In genomic region chr16:57901480-57902069, GRCh38 we compare ENCODE assay signal across 1 cellular context.
TF ChIP-seq lines count a peak whose summit lies in the region.

No MANE protein-coding gene starts in this region.

TF ChIP-seq in HepG2, 621 proteins besides CTCF, POLR2A, EP300 and RAD21 (continued from another document):
- TF ChIP-seq, protein P1, sequence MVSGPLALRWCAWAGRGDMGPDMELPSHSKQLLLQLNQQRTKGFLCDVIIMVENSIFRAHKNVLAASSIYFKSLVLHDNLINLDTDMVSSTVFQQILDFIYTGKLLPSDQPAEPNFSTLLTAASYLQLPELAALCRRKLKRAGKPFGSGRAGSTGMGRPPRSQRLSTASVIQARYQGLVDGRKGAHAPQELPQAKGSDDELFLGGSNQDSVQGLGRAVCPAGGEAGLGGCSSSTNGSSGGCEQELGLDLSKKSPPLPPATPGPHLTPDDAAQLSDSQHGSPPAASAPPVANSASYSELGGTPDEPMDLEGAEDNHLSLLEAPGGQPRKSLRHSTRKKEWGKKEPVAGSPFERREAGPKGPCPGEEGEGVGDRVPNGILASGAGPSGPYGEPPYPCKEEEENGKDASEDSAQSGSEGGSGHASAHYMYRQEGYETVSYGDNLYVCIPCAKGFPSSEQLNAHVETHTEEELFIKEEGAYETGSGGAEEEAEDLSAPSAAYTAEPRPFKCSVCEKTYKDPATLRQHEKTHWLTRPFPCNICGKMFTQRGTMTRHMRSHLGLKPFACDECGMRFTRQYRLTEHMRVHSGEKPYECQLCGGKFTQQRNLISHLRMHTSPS (CRISPR knock-in tag; IDR thresholded peaks at IDR 0.05; ENCODE audit: low read depth): peak; percentile 74; the same call in 1 of the 2 replicates
- TF ChIP-seq SAP130 (CRISPR knock-in tag; IDR thresholded peaks at IDR 0.05; ENCODE audit: low read depth) (0 out of 2 replicates have a peak, but pooled peaks have one; percentile 6), NR0B2 (CRISPR knock-in tag; IDR thresholded peaks at IDR 0.05) (no peak), ZNF777 (CRISPR knock-in tag; IDR thresholded peaks at IDR 0.05) (peak; percentile 66; the same call in 1 of the 2 replicates), RXRB (CRISPR knock-in tag; IDR thresholded peaks at IDR 0.05; ENCODE audit: borderline replicate concordance) (0 out of 2 replicates have a peak, but pooled peaks have one; percentile 5), GATAD2A (CRISPR knock-in tag; IDR thresholded peaks at IDR 0.05) (0 out of 2 replicates have a peak, but pooled peaks have one; percentile 13), TRIM24 (CRISPR knock-in tag; IDR thresholded peaks at IDR 0.05) (no peak), PAF1 (CRISPR knock-in tag; IDR thresholded peaks at IDR 0.05) (no peak), CBFB (CRISPR knock-in tag; IDR thresholded peaks at IDR 0.05) (no peak), UBTF (CRISPR knock-in tag; IDR thresholded peaks at IDR 0.05) (0 out of 2 replicates have a peak, but pooled peaks have one; percentile 11), ATF7 (IDR thresholded peaks at IDR 0.05) (no peak), ATF7 (CRISPR knock-in tag; IDR thresholded peaks at IDR 0.05) (no peak), TEAD3 (CRISPR knock-in tag; optimal IDR thresholded peaks at IDR 0.05; ENCODE audit: borderline replicate concordance) (peak; percentile 81), ZNF501 (CRISPR knock-in tag; IDR thresholded peaks at IDR 0.05) (peak; percentile 8; the same call in 1 of the 2 replicates), RARA (CRISPR knock-in tag; IDR thresholded peaks at IDR 0.05) (peak; percentile 15; the same call in 1 of the 2 replicates), ZNF296 (CRISPR knock-in tag; conservative IDR thresholded peaks at IDR 0.05) (no peak), CERS6 (CRISPR knock-in tag; IDR thresholded peaks at IDR 0.05) (0 out of 2 replicates have a peak, but pooled peaks have one; percentile 17), MED1 (CRISPR knock-in tag; IDR thresholded peaks at IDR 0.05) (peak; percentile 26; the same call in 1 of the 2 replicates), HOXA3 (CRISPR knock-in tag; IDR thresholded peaks at IDR 0.05) (peak; percentile 30; the same call in 1 of the 2 replicates), ZFP91 (CRISPR knock-in tag; IDR thresholded peaks at IDR 0.05; ENCODE audit: borderline replicate concordance) (peak; percentile 62; the same call in 1 of the 2 replicates), ZBTB1 (CRISPR knock-in tag; IDR thresholded peaks at IDR 0.05; ENCODE audit: borderline replicate concordance) (no peak), FOXP1 (IDR thresholded peaks at IDR 0.05) (peak; percentile 76), FOXP1 (CRISPR knock-in tag; IDR thresholded peaks at IDR 0.05) (no peak), HNRNPL (IDR thresholded peaks at IDR 0.05; ENCODE audit: low read depth, low read length) (peak; percentile 68; the same call in 1 of the 2 replicates)
- TF ChIP-seq, protein P2, sequence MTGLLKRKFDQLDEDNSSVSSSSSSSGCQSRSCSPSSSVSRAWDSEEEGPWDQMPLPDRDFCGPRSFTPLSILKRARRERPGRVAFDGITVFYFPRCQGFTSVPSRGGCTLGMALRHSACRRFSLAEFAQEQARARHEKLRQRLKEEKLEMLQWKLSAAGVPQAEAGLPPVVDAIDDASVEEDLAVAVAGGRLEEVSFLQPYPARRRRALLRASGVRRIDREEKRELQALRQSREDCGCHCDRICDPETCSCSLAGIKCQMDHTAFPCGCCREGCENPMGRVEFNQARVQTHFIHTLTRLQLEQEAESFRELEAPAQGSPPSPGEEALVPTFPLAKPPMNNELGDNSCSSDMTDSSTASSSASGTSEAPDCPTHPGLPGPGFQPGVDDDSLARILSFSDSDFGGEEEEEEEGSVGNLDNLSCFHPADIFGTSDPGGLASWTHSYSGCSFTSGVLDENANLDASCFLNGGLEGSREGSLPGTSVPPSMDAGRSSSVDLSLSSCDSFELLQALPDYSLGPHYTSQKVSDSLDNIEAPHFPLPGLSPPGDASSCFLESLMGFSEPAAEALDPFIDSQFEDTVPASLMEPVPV (CRISPR knock-in tag; IDR thresholded peaks at IDR 0.05): 0 out of 2 replicates have a peak, but pooled peaks have one; percentile 46
- TF ChIP-seq, protein P3, sequence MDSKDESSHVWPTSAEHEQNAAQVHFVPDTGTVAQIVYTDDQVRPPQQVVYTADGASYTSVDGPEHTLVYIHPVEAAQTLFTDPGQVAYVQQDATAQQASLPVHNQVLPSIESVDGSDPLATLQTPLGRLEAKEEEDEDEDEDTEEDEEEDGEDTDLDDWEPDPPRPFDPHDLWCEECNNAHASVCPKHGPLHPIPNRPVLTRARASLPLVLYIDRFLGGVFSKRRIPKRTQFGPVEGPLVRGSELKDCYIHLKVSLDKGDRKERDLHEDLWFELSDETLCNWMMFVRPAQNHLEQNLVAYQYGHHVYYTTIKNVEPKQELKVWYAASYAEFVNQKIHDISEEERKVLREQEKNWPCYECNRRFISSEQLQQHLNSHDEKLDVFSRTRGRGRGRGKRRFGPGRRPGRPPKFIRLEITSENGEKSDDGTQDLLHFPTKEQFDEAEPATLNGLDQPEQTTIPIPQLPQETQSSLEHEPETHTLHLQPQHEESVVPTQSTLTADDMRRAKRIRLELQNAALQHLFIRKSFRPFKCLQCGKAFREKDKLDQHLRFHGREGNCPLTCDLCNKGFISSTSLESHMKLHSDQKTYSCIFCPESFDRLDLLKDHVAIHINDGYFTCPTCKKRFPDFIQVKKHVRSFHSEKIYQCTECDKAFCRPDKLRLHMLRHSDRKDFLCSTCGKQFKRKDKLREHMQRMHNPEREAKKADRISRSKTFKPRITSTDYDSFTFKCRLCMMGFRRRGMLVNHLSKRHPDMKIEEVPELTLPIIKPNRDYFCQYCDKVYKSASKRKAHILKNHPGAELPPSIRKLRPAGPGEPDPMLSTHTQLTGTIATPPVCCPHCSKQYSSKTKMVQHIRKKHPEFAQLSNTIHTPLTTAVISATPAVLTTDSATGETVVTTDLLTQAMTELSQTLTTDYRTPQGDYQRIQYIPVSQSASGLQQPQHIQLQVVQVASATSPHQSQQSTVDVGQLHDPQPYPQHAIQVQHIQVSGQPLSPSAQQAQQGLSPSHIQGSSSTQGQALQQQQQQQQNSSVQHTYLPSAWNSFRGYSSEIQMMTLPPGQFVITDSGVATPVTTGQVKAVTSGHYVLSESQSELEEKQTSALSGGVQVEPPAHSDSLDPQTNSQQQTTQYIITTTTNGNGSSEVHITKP (CRISPR knock-in tag; IDR thresholded peaks at IDR 0.05; ENCODE audit: low read depth): no peak
- TF ChIP-seq, protein P4, sequence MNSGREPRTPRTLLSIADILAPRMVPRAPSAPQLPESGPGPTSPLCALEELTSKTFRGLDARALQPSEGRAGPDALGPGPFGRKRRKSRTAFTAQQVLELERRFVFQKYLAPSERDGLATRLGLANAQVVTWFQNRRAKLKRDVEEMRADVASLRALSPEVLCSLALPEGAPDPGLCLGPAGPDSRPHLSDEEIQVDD (CRISPR knock-in tag; IDR thresholded peaks at IDR 0.05; ENCODE audit: borderline replicate concordance): 0 out of 2 replicates have a peak, but pooled peaks have one; percentile 49
- TF ChIP-seq, protein P5, sequence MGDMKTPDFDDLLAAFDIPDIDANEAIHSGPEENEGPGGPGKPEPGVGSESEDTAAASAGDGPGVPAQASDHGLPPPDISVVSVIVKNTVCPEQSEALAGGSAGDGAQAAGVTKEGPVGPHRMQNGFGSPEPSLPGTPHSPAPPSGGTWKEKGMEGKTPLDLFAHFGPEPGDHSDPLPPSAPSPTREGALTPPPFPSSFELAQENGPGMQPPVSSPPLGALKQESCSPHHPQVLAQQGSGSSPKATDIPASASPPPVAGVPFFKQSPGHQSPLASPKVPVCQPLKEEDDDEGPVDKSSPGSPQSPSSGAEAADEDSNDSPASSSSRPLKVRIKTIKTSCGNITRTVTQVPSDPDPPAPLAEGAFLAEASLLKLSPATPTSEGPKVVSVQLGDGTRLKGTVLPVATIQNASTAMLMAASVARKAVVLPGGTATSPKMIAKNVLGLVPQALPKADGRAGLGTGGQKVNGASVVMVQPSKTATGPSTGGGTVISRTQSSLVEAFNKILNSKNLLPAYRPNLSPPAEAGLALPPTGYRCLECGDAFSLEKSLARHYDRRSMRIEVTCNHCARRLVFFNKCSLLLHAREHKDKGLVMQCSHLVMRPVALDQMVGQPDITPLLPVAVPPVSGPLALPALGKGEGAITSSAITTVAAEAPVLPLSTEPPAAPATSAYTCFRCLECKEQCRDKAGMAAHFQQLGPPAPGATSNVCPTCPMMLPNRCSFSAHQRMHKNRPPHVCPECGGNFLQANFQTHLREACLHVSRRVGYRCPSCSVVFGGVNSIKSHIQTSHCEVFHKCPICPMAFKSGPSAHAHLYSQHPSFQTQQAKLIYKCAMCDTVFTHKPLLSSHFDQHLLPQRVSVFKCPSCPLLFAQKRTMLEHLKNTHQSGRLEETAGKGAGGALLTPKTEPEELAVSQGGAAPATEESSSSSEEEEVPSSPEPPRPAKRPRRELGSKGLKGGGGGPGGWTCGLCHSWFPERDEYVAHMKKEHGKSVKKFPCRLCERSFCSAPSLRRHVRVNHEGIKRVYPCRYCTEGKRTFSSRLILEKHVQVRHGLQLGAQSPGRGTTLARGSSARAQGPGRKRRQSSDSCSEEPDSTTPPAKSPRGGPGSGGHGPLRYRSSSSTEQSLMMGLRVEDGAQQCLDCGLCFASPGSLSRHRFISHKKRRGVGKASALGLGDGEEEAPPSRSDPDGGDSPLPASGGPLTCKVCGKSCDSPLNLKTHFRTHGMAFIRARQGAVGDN (CRISPR knock-in tag; IDR thresholded peaks at IDR 0.05): peak; percentile 69
- TF ChIP-seq, protein P6, sequence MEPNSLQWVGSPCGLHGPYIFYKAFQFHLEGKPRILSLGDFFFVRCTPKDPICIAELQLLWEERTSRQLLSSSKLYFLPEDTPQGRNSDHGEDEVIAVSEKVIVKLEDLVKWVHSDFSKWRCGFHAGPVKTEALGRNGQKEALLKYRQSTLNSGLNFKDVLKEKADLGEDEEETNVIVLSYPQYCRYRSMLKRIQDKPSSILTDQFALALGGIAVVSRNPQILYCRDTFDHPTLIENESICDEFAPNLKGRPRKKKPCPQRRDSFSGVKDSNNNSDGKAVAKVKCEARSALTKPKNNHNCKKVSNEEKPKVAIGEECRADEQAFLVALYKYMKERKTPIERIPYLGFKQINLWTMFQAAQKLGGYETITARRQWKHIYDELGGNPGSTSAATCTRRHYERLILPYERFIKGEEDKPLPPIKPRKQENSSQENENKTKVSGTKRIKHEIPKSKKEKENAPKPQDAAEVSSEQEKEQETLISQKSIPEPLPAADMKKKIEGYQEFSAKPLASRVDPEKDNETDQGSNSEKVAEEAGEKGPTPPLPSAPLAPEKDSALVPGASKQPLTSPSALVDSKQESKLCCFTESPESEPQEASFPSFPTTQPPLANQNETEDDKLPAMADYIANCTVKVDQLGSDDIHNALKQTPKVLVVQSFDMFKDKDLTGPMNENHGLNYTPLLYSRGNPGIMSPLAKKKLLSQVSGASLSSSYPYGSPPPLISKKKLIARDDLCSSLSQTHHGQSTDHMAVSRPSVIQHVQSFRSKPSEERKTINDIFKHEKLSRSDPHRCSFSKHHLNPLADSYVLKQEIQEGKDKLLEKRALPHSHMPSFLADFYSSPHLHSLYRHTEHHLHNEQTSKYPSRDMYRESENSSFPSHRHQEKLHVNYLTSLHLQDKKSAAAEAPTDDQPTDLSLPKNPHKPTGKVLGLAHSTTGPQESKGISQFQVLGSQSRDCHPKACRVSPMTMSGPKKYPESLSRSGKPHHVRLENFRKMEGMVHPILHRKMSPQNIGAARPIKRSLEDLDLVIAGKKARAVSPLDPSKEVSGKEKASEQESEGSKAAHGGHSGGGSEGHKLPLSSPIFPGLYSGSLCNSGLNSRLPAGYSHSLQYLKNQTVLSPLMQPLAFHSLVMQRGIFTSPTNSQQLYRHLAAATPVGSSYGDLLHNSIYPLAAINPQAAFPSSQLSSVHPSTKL (CRISPR knock-in tag; IDR thresholded peaks at IDR 0.05): peak; percentile 12; the same call in 1 of the 2 replicates
TF ChIP-seq in HepG2: peak in this region for 25.
